ENCODE assay signal across 25 cellular contexts in the genomic region with DNA sequence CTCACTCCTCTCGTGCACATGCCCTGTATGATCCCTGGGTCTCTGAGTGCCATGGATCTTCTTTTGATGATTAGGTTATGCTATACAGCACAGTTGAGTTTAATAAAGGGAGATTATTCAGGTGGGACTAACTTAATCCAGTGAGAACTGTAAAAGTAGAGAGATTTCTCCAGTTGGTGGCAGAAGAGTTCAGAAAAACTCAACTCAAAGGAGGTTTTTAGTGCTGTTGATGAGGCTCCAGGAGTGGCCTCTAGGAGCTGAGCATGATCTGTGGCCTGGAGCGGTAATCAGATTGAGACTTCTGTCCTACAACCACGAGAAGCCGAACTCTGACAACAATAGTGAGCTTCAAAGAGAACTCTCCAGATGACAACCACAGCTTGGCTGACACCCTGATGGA.
DNase-seq lines count a peak whose midpoint lies in the region; ATAC-seq and TF ChIP-seq lines count a peak whose summit lies in the region.
"Had no signal": no experiment of that assay in that cellular context is flagged by ENCODE, and none has a peak within 500 bp of the region (broad histone marks: within the 10 kb centered on the region; RNA-seq: fewer than 3 reads in every experiment).

No MANE protein-coding gene starts in this region.

- H3K9me3 ChIP-seq in HEK293 (ENCODE audit: control insufficient read depth, insufficient read depth, low read depth, low read length), result no peaks in the 10 kb centered on the region; the same call in 1 of the 2 replicates
- H3K9me3 ChIP-seq in esophagus squamous epithelium, result no peaks in the 10 kb centered on the region
- H3K9me3 ChIP-seq: heart left ventricle, left lung, tibial artery had no signal

- ATAC-seq in HG03521 (IDR thresholded peaks at IDR 0.05; ENCODE audit: unreplicated experiment), result no peak
- ATAC-seq: left lung, natural killer cell had no signal

- no peaks in the 10 kb centered on the region for H3K27me3 ChIP-seq in esophagus squamous epithelium
- H3K27me3 ChIP-seq: tibial artery had no signal

- TF ChIP-seq POLR2A in esophagus squamous epithelium (IDR thresholded peaks at IDR 0.05), result no peak

- WGBS in esophagus squamous epithelium, 2 donors, result 63 to 77% methylated on average over 4 of the region's 4 CpGs

- H3K4me1 ChIP-seq in HEK293 (ENCODE audit: control insufficient read depth, insufficient read depth, low read length), result no peaks in the 10 kb centered on the region
- no peaks in the 10 kb centered on the region for H3K4me1 ChIP-seq in esophagus squamous epithelium
- H3K4me1 ChIP-seq: heart left ventricle, left lung, tibial artery had no signal

- 0 out of 2 replicates have a peak, but pooled peaks have one; percentile 2 for TF ChIP-seq CTCF in AG10803 (conservative IDR thresholded peaks at IDR 0.05; ENCODE audit: low read length)
- no peak for TF ChIP-seq CTCF in HEK293 (tag by site-specific recombination; IDR thresholded peaks at IDR 0.05)
- peak; percentile 5 for TF ChIP-seq CTCF in astrocyte of the cerebellum (IDR thresholded peaks at IDR 0.05; ENCODE audit: low read depth, low read length, missing control alignments)
- no peak for TF ChIP-seq CTCF in esophagus squamous epithelium (IDR thresholded peaks at IDR 0.05)

- DNase-seq in AG10803 (ENCODE audit: low read depth), result no peak
- DNase-seq in astrocyte of the cerebellum (ENCODE audit: low read depth), result no peak
- peak; percentile 1 for DNase-seq in inferior parietal cortex (ENCODE audit: extremely low spot score)
- DNase-seq in hepatic stellate cell (ENCODE audit: low spot score), result no peak
- DNase-seq in esophagus squamous epithelium (lab: John Stamatoyannopoulos, UW), result no peak
- no peak for DNase-seq in activated T-cell treated with anti-CD3 and anti-CD28 coated beads, Interleukin-2, amount 50 U/mL, for 48 hours
- DNase-seq: activated CD4-positive, alpha-beta T cell treated with anti-CD3 and anti-CD28 coated beads, Interleukin-2, amount 50 U/mL, for 1 hour; activated naive CD4-positive, alpha-beta T cell treated with anti-CD3 and anti-CD28 coated beads, Interleukin-2, amount 50 U/mL, for 16 hours; anterior cingulate cortex; dorsolateral prefrontal cortex; EL; foreskin fibroblast; heart left ventricle; immature natural killer cell; left lung; natural killer cell; NCI-H1048; NCI-H187 treated with DMSO at 0.1 percent for 48 hours; NCI-H69; posterior cingulate gyrus; tibial artery had no signal

- POLR2A ChIA-PET in HEK293 (lab: Yijun Ruan, JAX), result interaction anchor here (0.5 kb wide), 1 partner anchor 1758 kb away, joined by 3 read pairs; no protein-coding TSS in a partner anchor

- no peak overlapping the region for H3K27ac ChIP-seq in HEK293 (ENCODE audit: extremely low read depth, low read depth, low read length)
- H3K27ac ChIP-seq in esophagus squamous epithelium, result no peak overlapping the region
- H3K27ac ChIP-seq: dorsolateral prefrontal cortex, heart left ventricle, left lung, tibial artery, VCaP had no signal

- intact Hi-C loops in esophagus squamous epithelium (cut with DNase I), result no loop called here

- CTCF ChIA-PET in HEK293 (lab: Yijun Ruan, JAX), result interaction anchor here (0.6 to 6.8 kb wide), 20 partner anchors 9 to 1439 kb away, joined by 3 to 90 read pairs (median 4); no protein-coding TSS in a partner anchor

- in situ Hi-C loops in astrocyte of the cerebellum (cut with HindIII; ENCODE audit: low sequenced_read_pairs), result no loop called here

- H3K36me3 ChIP-seq in HEK293 (ENCODE audit: control insufficient read depth in 2 of 2, insufficient read depth in 1 of 2, low read length in 2 of 2), result no peaks in the 10 kb centered on the region
- no peaks in the 10 kb centered on the region for H3K36me3 ChIP-seq in esophagus squamous epithelium
- H3K36me3 ChIP-seq: heart left ventricle, left lung, tibial artery had no signal

- no peak overlapping the region for H3K4me3 ChIP-seq in AG10803 (ENCODE audit: low read length)
- H3K4me3 ChIP-seq in HEK293 (ENCODE audit: low read depth, low read length), result no peak overlapping the region
- H3K4me3 ChIP-seq in astrocyte of the cerebellum (ENCODE audit: low read depth, low read length), result no peak overlapping the region
- H3K4me3 ChIP-seq in esophagus squamous epithelium, result no peak overlapping the region
- H3K4me3 ChIP-seq: dorsolateral prefrontal cortex, heart left ventricle, K562, left lung, tibial artery had no signal

TF ChIP-seq in HEK293, 187 proteins besides CTCF, POLR2A, EP300 and RAD21:
- TF ChIP-seq YY1 (tag by site-specific recombination; IDR thresholded peaks at IDR 0.05) (no peak), ZNF776 (tag by site-specific recombination; IDR thresholded peaks at IDR 0.05; ENCODE audit: borderline replicate concordance) (no peak), ZNF654 (tag by site-specific recombination; IDR thresholded peaks at IDR 0.05; ENCODE audit: low read depth) (peak; percentile 10; the same call in 1 of the 2 replicates), ZNF600 (tag by site-specific recombination; IDR thresholded peaks at IDR 0.05) (no peak), WT1 (tag by site-specific recombination; IDR thresholded peaks at IDR 0.05) (no peak), ZSCAN16 (tag by site-specific recombination; IDR thresholded peaks at IDR 0.05) (no peak), ZNF211 (tag by site-specific recombination; IDR thresholded peaks at IDR 0.05; ENCODE audit: low read depth) (no peak)

Comparison
In these comparisons a context has a peak if more than half of its experiments do, and no peak if none do; other contexts are left out.
1. CTCF ChIP-seq: peak in AG10803 (single experiment) and astrocyte of the cerebellum (single experiment); none in HEK293 (single experiment) and esophagus squamous epithelium (0 of 6).